In genomic region chr12:8823565-8824300, GRCh38 we compare ENCODE assay signal across 8 cellular contexts. TPM values are rescaled to one million over a fixed set of nuclear protein-coding genes. Genes with fewer than 3 reads are reported as not detected.
DNase-seq lines count a peak whose midpoint lies in the region; ATAC-seq and TF ChIP-seq lines count a peak whose summit lies in the region.

No MANE protein-coding gene starts in this region.

- H3K4me3 ChIP-seq in HUES6 (ENCODE audit: low read depth, low read length): peak overlapping the region; percentile 8; the same call in 1 of the 2 replicates
- H3K4me3 ChIP-seq in right lobe of liver: no peak overlapping the region

- peak in 1 of 4 donors; percentile 64 for ATAC-seq in right lobe of liver
- no peak for ATAC-seq in GM18873 (IDR thresholded peaks at IDR 0.05; ENCODE audit: low FRiP score, unreplicated experiment)
- no peak for ATAC-seq in GM18870 (IDR thresholded peaks at IDR 0.05; ENCODE audit: unreplicated experiment)

- WGBS in right lobe of liver (ENCODE audit: insufficient coverage, low coverage, low lambda C conversion rate, missing lambda C conversion rate): 20% methylated on average over 8 of the region's 8 CpGs

- no peak overlapping the region for H3K9ac ChIP-seq in HUES6 (ENCODE audit: low read length)

- H3K9me3 ChIP-seq in HUES6 (ENCODE audit: control insufficient read depth, insufficient read depth, low read depth, low read length) (peaks cover 3% of the 10 kb centered on the region; the same call in 1 of the 2 replicates), right lobe of liver (no peaks in the 10 kb centered on the region)

- H3K36me3 ChIP-seq in HUES6 (ENCODE audit: control insufficient read depth, insufficient read depth, low read length) (no peaks in the 10 kb centered on the region), right lobe of liver (no peaks in the 10 kb centered on the region)

- H3K27ac ChIP-seq in HUES6 (ENCODE audit: low read depth, low read length) (no peak overlapping the region), right lobe of liver (no peak overlapping the region)

- H3K27me3 ChIP-seq in HUES6 (ENCODE audit: control insufficient read depth, insufficient read depth, low read length) (no peaks in the 10 kb centered on the region), right lobe of liver (no peaks in the 10 kb centered on the region)

- TF ChIP-seq CTCF in right lobe of liver (IDR thresholded peaks at IDR 0.05): peak in 3 of 4 donors; percentile 23 to 31 (median 30)

- H3K4me1 ChIP-seq in HUES6 (ENCODE audit: control insufficient read depth, insufficient read depth, low read length) (peaks cover 40% of the 10 kb centered on the region), right lobe of liver (no peaks in the 10 kb centered on the region)

- peak; percentile 34 for DNase-seq in AG08395 (ENCODE audit: low spot score)
- DNase-seq in cerebellum (ENCODE audit: low spot score): peak; percentile 12
- no peak for DNase-seq in right lobe of liver
- no peak for DNase-seq in epidermal melanocyte (ENCODE audit: insufficient read length, low spot score)
- DNase-seq in NOMO-1 treated with DMSO at 0.1 percent for 48 hours (lab: John Stamatoyannopoulos, UW; ENCODE audit: unreplicated experiment): no peak

- intact Hi-C loops in right lobe of liver (cut with DNase I): no loop called here

- no peak for TF ChIP-seq POLR2A in right lobe of liver (IDR thresholded peaks at IDR 0.05)

RNA-seq across cellular contexts. Expression of gene A2ML1, which starts 1.3 kb away (rescaled TPM):
- total RNA-seq in cerebellum: 0.36 TPM
- under 1 TPM in 1 of 6 experiments, not detected in 5; 0.07 TPM for total RNA-seq in right lobe of liver

Comparison
In these comparisons a context has a peak if more than half of its experiments do, and no peak if none do; other contexts are left out.
1. DNase-seq: peak in AG08395 (single experiment) and cerebellum (single experiment); none in right lobe of liver (0 of 3), epidermal melanocyte (single experiment) and NOMO-1 treated with DMSO at 0.1 percent for 48 hours (single experiment).